ENCODE assay signal across 8 cellular contexts in the genomic region with DNA sequence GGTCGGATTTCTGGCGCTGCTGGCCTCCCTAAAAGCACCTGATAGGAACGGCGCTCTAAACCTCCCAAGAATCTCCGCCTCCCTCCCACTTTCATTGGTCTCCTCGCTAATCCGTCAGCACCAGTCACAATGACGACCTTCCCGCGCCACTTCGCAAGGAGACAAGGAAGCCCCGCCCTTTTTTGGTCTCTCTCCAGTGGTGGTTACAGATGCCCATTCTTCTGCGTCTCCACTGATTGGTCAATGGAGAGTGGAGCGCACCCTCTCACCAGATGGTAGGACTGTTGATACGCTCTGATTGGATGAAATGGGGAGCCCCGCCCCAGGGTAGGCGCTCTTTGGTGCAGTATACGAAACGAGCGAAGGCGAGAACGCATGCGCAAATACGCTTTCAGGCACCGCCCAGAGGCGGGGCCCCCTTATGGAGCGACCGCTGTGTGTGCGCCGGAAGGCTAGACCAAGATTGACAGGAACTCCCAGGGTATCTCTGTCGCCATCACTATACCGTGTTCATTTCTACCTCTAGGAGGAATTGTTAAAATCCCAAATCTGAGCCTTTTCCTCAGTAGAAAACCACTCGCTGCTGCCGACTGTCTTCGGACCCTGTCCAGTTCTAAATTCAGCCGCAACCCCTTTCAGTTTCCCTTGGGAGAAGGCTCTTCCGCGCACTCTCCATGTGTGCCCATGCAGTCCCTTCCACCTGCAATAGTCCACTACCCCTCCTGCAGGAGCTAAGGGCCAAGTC. TPM values are rescaled to one million over a fixed set of nuclear protein-coding genes. Genes with fewer than 3 reads are reported as not detected.
A peak's percentile ranks its signal among the peaks of the same experiment; 100 is the strongest.
DNase-seq lines count a peak whose midpoint lies in the region; ATAC-seq and TF ChIP-seq lines count a peak whose summit lies in the region.

No MANE protein-coding gene starts in this region.

- H3K4ac ChIP-seq in trophoblast cell (ENCODE audit: low read depth, low read length), result peak overlapping the region; percentile 46

- H4K91ac ChIP-seq in trophoblast cell (ENCODE audit: low read depth, low read length), result peak overlapping the region; percentile 100

- H3K14ac ChIP-seq in trophoblast cell (ENCODE audit: low read length), result peak overlapping the region; percentile 67

- H3K4me1 ChIP-seq in adrenal gland (replicated peaks in 1 of 2), result peaks cover 24 to 42% of the 10 kb centered on the region in 2 donors
- peaks cover 9 to 55% (median 44%) of the 10 kb centered on the region in 12 donors for H3K4me1 ChIP-seq in heart left ventricle
- peaks cover 19 to 20% of the 10 kb centered on the region in 2 experiments for H3K4me1 ChIP-seq in trophoblast cell (ENCODE audit: control insufficient read depth in 1 of 2, insufficient read depth in 2 of 2, low read length in 2 of 2)
- H3K4me1 ChIP-seq in transverse colon, result peaks cover 23 to 51% (median 32%) of the 10 kb centered on the region in 4 donors

- peak overlapping the region in 2 of 4 donors; percentile 48 to 98 for H3K4me3 ChIP-seq in adrenal gland
- peak overlapping the region; percentile 18 to 100 (median 93) for H3K4me3 ChIP-seq in heart left ventricle
- H3K4me3 ChIP-seq in trophoblast cell (ENCODE audit: low read depth, low read length), result peak overlapping the region; percentile 45
- peak overlapping the region; percentile 50 to 90 (median 78) for H3K4me3 ChIP-seq in transverse colon

- peaks cover 27% of the 10 kb centered on the region for H3K79me1 ChIP-seq in trophoblast cell (ENCODE audit: low read length)

- H3K36me3 ChIP-seq in adrenal gland (replicated peaks in 1 of 2) (peaks cover 0 to 20% of the 10 kb centered on the region in 2 donors), heart left ventricle (peaks cover 0 to 31% (median 24%) of the 10 kb centered on the region in 9 donors), trophoblast cell (ENCODE audit: control insufficient read depth in 1 of 2, insufficient read depth in 2 of 2, low read length in 2 of 2) (peaks cover 24 to 27% of the 10 kb centered on the region in 2 experiments), transverse colon (peaks cover 0 to 24% (median 9%) of the 10 kb centered on the region in 4 donors)

- TF ChIP-seq POLR2A in adrenal gland (IDR thresholded peaks at IDR 0.05) (peak; percentile 73 to 93), heart left ventricle (IDR thresholded peaks at IDR 0.05) (peak; percentile 19 to 84), transverse colon (IDR thresholded peaks at IDR 0.05) (peak; percentile 97)

- no peaks in the 10 kb centered on the region for H3K27me3 ChIP-seq in adrenal gland
- no peaks in the 10 kb centered on the region for H3K27me3 ChIP-seq in heart left ventricle
- no peaks in the 10 kb centered on the region for H3K27me3 ChIP-seq in trophoblast cell (ENCODE audit: insufficient read depth, low read length)
- no peaks in the 10 kb centered on the region for H3K27me3 ChIP-seq in transverse colon

- peak overlapping the region; percentile 28 for H3K18ac ChIP-seq in trophoblast cell (ENCODE audit: low read length)

- peak overlapping the region; percentile 73 for H3K4me2 ChIP-seq in trophoblast cell (ENCODE audit: low read length)

- ATAC-seq in HG02852 (IDR thresholded peaks at IDR 0.05; ENCODE audit: unreplicated experiment), result peak; percentile 68
- peak; percentile 84 to 94 (median 91) for ATAC-seq in heart left ventricle

- intact Hi-C loops in adrenal gland (cut with DNase I), result no loop called here
- intact Hi-C loops in heart left ventricle (cut with DNase I), result loop anchor here in 6 of 10 donors (1.0 to 5.0 kb wide), 9 partner anchors 47 to 308 kb away; a partner anchor contains a TSS
- intact Hi-C loops in transverse colon (cut with DNase I; ENCODE audit: low total_unique reads), result no loop called here

- DNase-seq in GM13976 (ENCODE audit: low spot score) (peak; percentile 93), NCI-H1436 treated with DMSO at 0.1 percent for 48 hours (lab: John Stamatoyannopoulos, UW) (peak; percentile 100), T follicular helper cell (ENCODE audit: low read depth) (peak; percentile 99), adrenal gland (peak; percentile 99 to 100 (median 100)), heart left ventricle (peak; percentile 99 to 100 (median 100)), trophoblast cell (peak; percentile 100), transverse colon (peak; percentile 99)

- H4K12ac ChIP-seq in trophoblast cell (ENCODE audit: low read depth, low read length), result peak overlapping the region; percentile 37

- H2BK5ac ChIP-seq in trophoblast cell (ENCODE audit: low read depth, low read length, poor library complexity), result peak overlapping the region; percentile 28

- H2AFZ ChIP-seq in trophoblast cell (ENCODE audit: insufficient read depth, low read length, poor library complexity), result peak overlapping the region; percentile 38

- peak overlapping the region; percentile 34 for H3K9ac ChIP-seq in trophoblast cell (ENCODE audit: low read length)

- H4K8ac ChIP-seq in trophoblast cell (ENCODE audit: low read depth, low read length), result peak overlapping the region; percentile 78

- peak overlapping the region; percentile 65 for H2AK5ac ChIP-seq in trophoblast cell (ENCODE audit: low read length)

- H3K79me2 ChIP-seq in trophoblast cell (ENCODE audit: control insufficient read depth, insufficient read depth, low read length, poor library complexity), result peaks cover 28% of the 10 kb centered on the region

- H2BK12ac ChIP-seq in trophoblast cell (ENCODE audit: low read length), result peak overlapping the region; percentile 63

- peak overlapping the region; percentile 54 for H2BK120ac ChIP-seq in trophoblast cell (ENCODE audit: insufficient read depth, low read length, poor library complexity)

- TF ChIP-seq EP300 in transverse colon (IDR thresholded peaks at IDR 0.05; ENCODE audit: low read depth), result no peak

- no peak overlapping the region for H3K23ac ChIP-seq in trophoblast cell (ENCODE audit: low read length)

- TF ChIP-seq CTCF in GM13976 (IDR thresholded peaks at IDR 0.05; ENCODE audit: borderline replicate concordance, control extremely low read depth, extremely low read depth, insufficient read depth, missing control alignments) (no peak), adrenal gland (IDR thresholded peaks at IDR 0.05) (peak in 5 of 6 experiments; percentile 35 to 63 (median 43)), heart left ventricle (IDR thresholded peaks at IDR 0.05) (peak in 3 of 12 donors; percentile 8 to 23 (median 20)), transverse colon (IDR thresholded peaks at IDR 0.05) (peak in 4 of 5 experiments; percentile 23 to 77 (median 50))

- peak overlapping the region; percentile 98 to 100 (median 100) for H3K27ac ChIP-seq in adrenal gland
- peak overlapping the region; percentile 95 to 100 (median 100) for H3K27ac ChIP-seq in heart left ventricle
- H3K27ac ChIP-seq in trophoblast cell (ENCODE audit: low read depth, low read length), result peak overlapping the region; percentile 81
- H3K27ac ChIP-seq in transverse colon, result peak overlapping the region; percentile 99 to 100 (median 100)

- H3K9me3 ChIP-seq in adrenal gland (replicated peaks in 1 of 3), result no peaks in the 10 kb centered on the region
- H3K9me3 ChIP-seq in heart left ventricle, result no peaks in the 10 kb centered on the region
- no peaks in the 10 kb centered on the region for H3K9me3 ChIP-seq in trophoblast cell (ENCODE audit: insufficient read depth, low read depth, low read length)
- no peaks in the 10 kb centered on the region for H3K9me3 ChIP-seq in transverse colon

- 0 to 1% (median 0%) methylated on average over 21 to 38 of the region's 38 CpGs for WGBS in adrenal gland, 4 donors
- WGBS in heart left ventricle, 4 donors, result 0 to 1% (median 1%) methylated on average over 38 of the region's 38 CpGs
- WGBS in trophoblast cell (ENCODE audit: extremely low coverage, insufficient coverage, insufficient read length), result no CpG with 5 or more reads among the region's 38 CpGs
- WGBS in transverse colon (ENCODE audit: low coverage in 1 of 2), 2 donors, result 0 to 1% methylated on average over 6 to 38 of the region's 38 CpGs

- in situ Hi-C loops in GM13976 (cut with MboI; ENCODE audit: low sequenced_read_pairs, unreplicated experiment) (no loop called here), transverse colon (cut with MboI; ENCODE audit: low pct_ligation_motif_present in 1 of 4, low pct_unique_long_range_greater_than_20kb in 1 of 4, low sequenced_read_pairs in 3 of 4) (no loop called here)

RNA-seq across cellular contexts. Expression of a gene that starts 0.6 kb away (rescaled TPM):
- 100 to 1,000 TPM; 133 to 295 (median 191) TPM for total RNA-seq in adrenal gland
- 100 to 1,000 TPM; 195 to 241 (median 220) TPM for polyA plus RNA-seq in adrenal gland
- total RNA-seq in heart left ventricle, result 100 to 1,000 TPM in 8 of 9 donors, 10 to 100 TPM in 1; 93.6 to 256 (median 165) TPM
- 100 to 1,000 TPM; 103 to 142 TPM for polyA plus RNA-seq in heart left ventricle
- 227 and 231 TPM in 2 replicates for polyA plus RNA-seq in trophoblast cell (2013)
- 100 to 1,000 TPM; 139 to 200 (median 174) TPM for total RNA-seq in transverse colon

RNA-seq across cellular contexts. Expression of a gene that starts 18.8 kb away (rescaled TPM):
- total RNA-seq in adrenal gland (100 to 1,000 TPM; 164 to 570 (median 444) TPM), heart left ventricle (100 to 1,000 TPM; 382 to 799 (median 564) TPM), transverse colon (100 to 1,000 TPM; 181 to 313 (median 228) TPM)
- polyA plus RNA-seq in adrenal gland (100 to 1,000 TPM; 308 to 701 (median 481) TPM), heart left ventricle (1,000 to 10,000 TPM in 1 of 2 donors, 100 to 1,000 TPM in 1; 446 to 1,292 TPM)
- 186 and 200 TPM in 2 replicates for polyA plus RNA-seq in trophoblast cell (2013)

RNA-seq across cellular contexts. Expression of a gene that starts 27.7 kb away (rescaled TPM):
- total RNA-seq in adrenal gland (10 to 100 TPM in 1 of 8 donors, 1 to 10 TPM in 6, under 1 TPM in 1; 0.54 to 11.4 (median 4.8) TPM), heart left ventricle (1 to 10 TPM; 1.6 to 5.7 (median 3.3) TPM), transverse colon (1 to 10 TPM; 1.8 to 7.0 (median 3.6) TPM)
- polyA plus RNA-seq in adrenal gland (10 to 100 TPM in 1 of 3 donors, 1 to 10 TPM in 2; 5.6 to 24.1 (median 7.1) TPM), heart left ventricle (10 to 100 TPM in 1 of 2 donors, 1 to 10 TPM in 1; 5.6 to 11.3 TPM)
- polyA plus RNA-seq in trophoblast cell (2013), result 0.99 and 1.1 TPM in 2 replicates

RNA-seq across cellular contexts. Expression of a gene that starts 37.7 kb away (rescaled TPM):
- total RNA-seq in adrenal gland, result 1 to 10 TPM in 2 of 8 donors, under 1 TPM in 1, not detected in 5; 0.30 to 3.1 (median 1.9) TPM
- polyA plus RNA-seq in adrenal gland, result 1 to 10 TPM in 2 of 3 donors, under 1 TPM in 1; 0.64 to 4.5 (median 1.5) TPM
- total RNA-seq in heart left ventricle, result 1 to 10 TPM in 2 of 9 donors, under 1 TPM in 5, not detected in 2; 0.35 to 1.3 (median 0.65) TPM
- under 1 TPM; 0.68 to 0.91 TPM for polyA plus RNA-seq in heart left ventricle
- 0.10 and 0.19 TPM in 2 replicates for polyA plus RNA-seq in trophoblast cell (2013)
- total RNA-seq in transverse colon, result 1,000 to 10,000 TPM; 1,815 to 4,845 (median 3,695) TPM

RNA-seq across cellular contexts. Expression of a gene that starts 49.0 kb away (rescaled TPM):
- 100 to 1,000 TPM in 4 of 8 donors, 10 to 100 TPM in 4; 57.0 to 145 (median 87.0) TPM for total RNA-seq in adrenal gland
- 10 to 100 TPM; 50.3 to 79.4 (median 51.1) TPM for polyA plus RNA-seq in adrenal gland
- 100 to 1,000 TPM in 2 of 9 donors, 10 to 100 TPM in 7; 58.3 to 158 (median 62.4) TPM for total RNA-seq in heart left ventricle
- 100 to 1,000 TPM in 1 of 2 donors, 10 to 100 TPM in 1; 51.0 to 104 TPM for polyA plus RNA-seq in heart left ventricle
- 25.5 and 26.1 TPM in 2 replicates for polyA plus RNA-seq in trophoblast cell (2013)
- 100 to 1,000 TPM in 1 of 4 donors, 10 to 100 TPM in 3; 56.3 to 128 (median 64.2) TPM for total RNA-seq in transverse colon

Comparison
In these comparisons a context has a peak if more than half of its experiments do, and no peak if none do; other contexts are left out.
1. intact Hi-C loops: an anchor here in heart left ventricle (1.0 to 5.0 kb wide); none called in adrenal gland and transverse colon.